ENCODE assay signal across 8 cellular contexts in genomic region chr15:55318588-55319494, GRCh38. TPM values are rescaled to one million over a fixed set of nuclear protein-coding genes. Genes with fewer than 3 reads are reported as not detected.
DNase-seq lines count a peak whose midpoint lies in the region; ATAC-seq and TF ChIP-seq lines count a peak whose summit lies in the region.

TSS of gene PIGB (plus strand) at chr15:55319222. CDS start at chr15:55319251, 29 bp downstream.
A gene with protein sequence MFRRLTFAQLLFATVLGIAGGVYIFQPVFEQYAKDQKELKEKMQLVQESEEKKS (minus strand): TSS chr15:55319123. CDS start chr15:55317792, 1,331 bp downstream.

- TF ChIP-seq CTCF in AG10803 (conservative IDR thresholded peaks at IDR 0.05; ENCODE audit: low read length) (peak; percentile 4; the same call in 1 of the 2 replicates), kidney epithelial cell (IDR thresholded peaks at IDR 0.05; ENCODE audit: insufficient read depth, low read length, poor library complexity, severe bottlenecking) (no peak)

- ATAC-seq in GM19025 (IDR thresholded peaks at IDR 0.05; ENCODE audit: low read depth, unreplicated experiment) (peak; percentile 92), HG03280 (IDR thresholded peaks at IDR 0.05; ENCODE audit: unreplicated experiment) (peak; percentile 86)
- peak; percentile 88 to 89 for ATAC-seq in activated CD4-positive, CD25-positive, alpha-beta regulatory T cell treated with anti-CD3 and anti-CD28 coated beads, Interleukin-2, amount 50 U/mL, for 24 hours
- ATAC-seq in central memory CD8-positive, alpha-beta T cell (replicated peaks; ENCODE audit: extremely low read depth, poor library complexity, severe bottlenecking), result peak; percentile 90

- H3K27me3 Mint-ChIP-seq in central memory CD8-positive, alpha-beta T cell, result no peaks in the 10 kb centered on the region

- H3K4me3 Mint-ChIP-seq in central memory CD8-positive, alpha-beta T cell, result peak within 1 kb of the TSS; percentile 98

- H3K36me3 Mint-ChIP-seq in central memory CD8-positive, alpha-beta T cell (ENCODE audit: insufficient read depth), result peaks cover 25% of the 10 kb centered on the region

- no peaks in the 10 kb centered on the region for H3K9me3 Mint-ChIP-seq in central memory CD8-positive, alpha-beta T cell

- no peaks in the 10 kb centered on the region for H3K36me3 ChIP-seq in kidney epithelial cell (ENCODE audit: control insufficient read depth, insufficient read depth, low read length)

- H3K27me3 ChIP-seq in kidney epithelial cell (ENCODE audit: control insufficient read depth, insufficient read depth, low read length), result no peaks in the 10 kb centered on the region

- peak within 1 kb of the TSS; percentile 97 for H3K4me3 ChIP-seq in AG10803 (ENCODE audit: low read length)
- peak within 1 kb of the TSS; percentile 85 for H3K4me3 ChIP-seq in kidney epithelial cell (ENCODE audit: low read depth, low read length)

- H3K27ac Mint-ChIP-seq in central memory CD8-positive, alpha-beta T cell (ENCODE audit: low read depth), result peak within 1 kb of the TSS; percentile 100

- peaks cover 61% of the 10 kb centered on the region for H3K4me1 Mint-ChIP-seq in central memory CD8-positive, alpha-beta T cell

- peak; percentile 90 for DNase-seq in AG10803 (ENCODE audit: low read depth)
- DNase-seq in NCI-H345 (lab: John Stamatoyannopoulos, UW), result peak; percentile 77
- peak; percentile 74 to 75 for DNase-seq in central memory CD8-positive, alpha-beta T cell (ENCODE audit: low spot score in 2 of 2)
- DNase-seq in kidney epithelial cell (ENCODE audit: low read depth), result peak; percentile 61
- peak; percentile 83 for DNase-seq in stimulated activated CD4-positive, alpha-beta T cell treated with anti-CD3 and anti-CD28 coated beads, Interleukin-15, amount 100 ng/mL, for 24 hours

RNA-seq across cellular contexts. Expression of gene PIGB, which starts in this region (rescaled TPM):
- total RNA-seq in kidney epithelial cell, result 6.2 and 10.9 TPM in 2 replicates

RNA-seq across cellular contexts. Expression of the second gene that starts in this region (rescaled TPM):
- total RNA-seq in kidney epithelial cell, result 14.9 and 32.8 TPM in 2 replicates

Comparison
In these comparisons a context has a peak if more than half of its experiments do, and no peak if none do; other contexts are left out.
1. Peak in every context shown above with its lines: DNase-seq, ATAC-seq and H3K4me3 ChIP-seq.